7 cellular contexts compared by ENCODE assay signal in the genomic region with DNA sequence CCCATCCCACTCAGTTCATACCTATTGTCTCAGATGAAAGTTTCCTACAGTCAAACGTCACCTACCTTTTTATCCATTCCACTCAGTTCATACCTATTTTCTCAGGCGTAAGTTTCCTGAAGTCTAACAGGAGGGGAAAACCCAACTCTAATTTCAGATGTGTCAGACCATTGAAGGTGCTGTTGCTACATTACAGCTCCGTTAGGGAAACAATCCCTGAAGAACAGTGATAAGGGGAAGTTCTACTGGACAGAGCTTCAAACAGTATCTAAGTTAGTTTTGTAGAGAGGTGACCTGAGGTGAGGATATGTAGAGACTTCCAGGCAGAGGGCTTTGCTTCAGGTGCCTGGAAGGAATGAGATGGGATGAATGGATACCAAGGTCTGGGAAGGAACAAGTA.
"Had no signal": no experiment of that assay in that cellular context is flagged by ENCODE, and none has a peak within 500 bp of the region (broad histone marks: within the 10 kb centered on the region; RNA-seq: fewer than 3 reads in every experiment).

No MANE protein-coding gene starts in this region.

- DNase-seq: GDM1, GF-D8 had no signal

- FAIRE-seq: G401.6, GM12891, GM12892, GM18507, GM19239 had no signal
